ENCODE assay signal across 15 cellular contexts in the genomic region with DNA sequence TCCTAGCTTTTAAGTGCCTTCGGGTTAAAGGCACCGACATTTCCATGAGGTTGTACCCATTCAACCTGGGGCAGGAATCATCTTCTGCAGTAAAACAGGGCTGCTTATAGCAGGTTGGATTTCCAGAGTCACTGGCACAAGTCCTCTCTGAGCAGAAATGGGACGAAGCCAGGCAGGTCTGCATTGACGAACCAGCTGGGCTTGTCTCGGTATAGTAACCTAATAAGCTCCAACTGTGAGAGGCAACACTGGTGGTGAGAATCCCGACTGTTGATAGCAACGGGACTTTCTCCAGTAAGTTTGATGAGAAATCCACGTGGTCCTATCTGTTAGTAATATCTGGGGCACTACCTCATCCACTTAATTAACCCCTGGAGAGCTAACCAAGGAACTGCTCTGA.
A peak's percentile ranks its signal among the peaks of the same experiment; 100 is the strongest.
DNase-seq lines count a peak whose midpoint lies in the region; ATAC-seq, FAIRE-seq and TF ChIP-seq lines count a peak whose summit lies in the region.
"Had no signal": no experiment of that assay in that cellular context is flagged by ENCODE, and none has a peak within 500 bp of the region (broad histone marks: within the 10 kb centered on the region; RNA-seq: fewer than 3 reads in every experiment).

No MANE protein-coding gene starts in this region.

- FAIRE-seq in frontal cortex (lab: Jason Lieb, UNC): no peak
- FAIRE-seq: GM12878 had no signal

- no peaks in the 10 kb centered on the region for H3K79me2 ChIP-seq in GM23338 (replicated peaks; ENCODE audit: insufficient read depth)

- no peak overlapping the region for H3K27ac Mint-ChIP-seq in GM23338
- H3K27ac Mint-ChIP-seq: CD4-positive, alpha-beta T cell had no signal

- no peak overlapping the region for H3K4me3 Mint-ChIP-seq in GM23338
- H3K4me3 Mint-ChIP-seq: CD4-positive, alpha-beta T cell had no signal

- no peaks in the 10 kb centered on the region for H3F3A ChIP-seq in GM23338 (replicated peaks; ENCODE audit: low read depth)

- no peak overlapping the region for H3K27ac ChIP-seq in GM23338 (ENCODE audit: low read depth)
- H3K27ac ChIP-seq: C4-2B had no signal

- H3K36me3 Mint-ChIP-seq in GM23338 (ENCODE audit: low read depth): no peaks in the 10 kb centered on the region

- H3K4me2 ChIP-seq in GM23338: no peak overlapping the region

- peaks cover under 1% of the 10 kb centered on the region for H3K27me3 Mint-ChIP-seq in GM23338 (ENCODE audit: insufficient read depth, low read depth, poor library complexity)
- H3K27me3 Mint-ChIP-seq: CD4-positive, alpha-beta T cell had no signal

- H2AFZ ChIP-seq in GM23338: 0 out of 2 replicates have a peak overlapping the region, but pooled peaks have one; percentile 38

- H3K9me2 ChIP-seq in GM23338 (ENCODE audit: insufficient read depth): no peaks in the 10 kb centered on the region

- H3K4me1 Mint-ChIP-seq in GM23338: peaks cover 14% of the 10 kb centered on the region

- H3K27me3 ChIP-seq in GM23338 (ENCODE audit: insufficient read depth): no peaks in the 10 kb centered on the region

- no peak for ATAC-seq in GM23338
- ATAC-seq: GM12878 had no signal

- H3K4me1 ChIP-seq in GM23338 (ENCODE audit: insufficient read depth): 0 out of 2 replicates have a peak, but pooled peaks cover 8% of the 10 kb centered on the region
- H3K4me1 ChIP-seq: Caco-2 had no signal

- no peaks in the 10 kb centered on the region for H3K36me3 ChIP-seq in GM23338 (ENCODE audit: insufficient read depth)

- H3K9me3 Mint-ChIP-seq in GM23338: no peaks in the 10 kb centered on the region
- H3K9me3 Mint-ChIP-seq: CD4-positive, alpha-beta T cell had no signal

- peak; percentile 31 for DNase-seq in D341Med (ENCODE audit: low spot score)
- DNase-seq in GM23338 (ENCODE audit: low spot score): no peak
- DNase-seq in cerebellum (ENCODE audit: low spot score): peak; percentile 33
- DNase-seq in myocyte (ENCODE audit: low read depth): peak; percentile 9
- DNase-seq in NCI-H2196 treated with DMSO at 0.1 percent for 48 hours (lab: John Stamatoyannopoulos, UW; ENCODE audit: unreplicated experiment): no peak
- no peak for DNase-seq in GDM1 (lab: John Stamatoyannopoulos, UW)
- no peak for DNase-seq in KG1 (lab: John Stamatoyannopoulos, UW)
- DNase-seq in frontal cortex (ENCODE audit: low spot score in 2 of 2): no peak
- DNase-seq: Caco-2; CD4-positive, alpha-beta T cell; DMS153; DMS79; HCEC 1CT had no signal

- no peak for TF ChIP-seq CTCF in GM23338 (conservative IDR thresholded peaks at IDR 0.05; ENCODE audit: low read depth in 2 of 2)

- no peaks in the 10 kb centered on the region for H4K20me1 ChIP-seq in GM23338 (replicated peaks; ENCODE audit: insufficient read depth)

- no peak overlapping the region for H3K4me3 ChIP-seq in GM23338
- H3K4me3 ChIP-seq: GM12878 had no signal

TF ChIP-seq in GM23338, 12 proteins besides CTCF, POLR2A, EP300 and RAD21 (continues in another document):
- TF ChIP-seq POLR2AphosphoS5 (IDR thresholded peaks at IDR 0.05; ENCODE audit: low read depth) (no peak), NANOG (IDR thresholded peaks at IDR 0.05; ENCODE audit: borderline replicate concordance) (no peak), STAT1 (IDR thresholded peaks at IDR 0.05; ENCODE audit: unreplicated experiment) (no peak), EZH2phosphoT487 (IDR thresholded peaks at IDR 0.05; ENCODE audit: unreplicated experiment) (no peak), ZNF114 (CRISPR knock-in tag; IDR thresholded peaks at IDR 0.05) (no peak)
- TF ChIP-seq, protein P1, sequence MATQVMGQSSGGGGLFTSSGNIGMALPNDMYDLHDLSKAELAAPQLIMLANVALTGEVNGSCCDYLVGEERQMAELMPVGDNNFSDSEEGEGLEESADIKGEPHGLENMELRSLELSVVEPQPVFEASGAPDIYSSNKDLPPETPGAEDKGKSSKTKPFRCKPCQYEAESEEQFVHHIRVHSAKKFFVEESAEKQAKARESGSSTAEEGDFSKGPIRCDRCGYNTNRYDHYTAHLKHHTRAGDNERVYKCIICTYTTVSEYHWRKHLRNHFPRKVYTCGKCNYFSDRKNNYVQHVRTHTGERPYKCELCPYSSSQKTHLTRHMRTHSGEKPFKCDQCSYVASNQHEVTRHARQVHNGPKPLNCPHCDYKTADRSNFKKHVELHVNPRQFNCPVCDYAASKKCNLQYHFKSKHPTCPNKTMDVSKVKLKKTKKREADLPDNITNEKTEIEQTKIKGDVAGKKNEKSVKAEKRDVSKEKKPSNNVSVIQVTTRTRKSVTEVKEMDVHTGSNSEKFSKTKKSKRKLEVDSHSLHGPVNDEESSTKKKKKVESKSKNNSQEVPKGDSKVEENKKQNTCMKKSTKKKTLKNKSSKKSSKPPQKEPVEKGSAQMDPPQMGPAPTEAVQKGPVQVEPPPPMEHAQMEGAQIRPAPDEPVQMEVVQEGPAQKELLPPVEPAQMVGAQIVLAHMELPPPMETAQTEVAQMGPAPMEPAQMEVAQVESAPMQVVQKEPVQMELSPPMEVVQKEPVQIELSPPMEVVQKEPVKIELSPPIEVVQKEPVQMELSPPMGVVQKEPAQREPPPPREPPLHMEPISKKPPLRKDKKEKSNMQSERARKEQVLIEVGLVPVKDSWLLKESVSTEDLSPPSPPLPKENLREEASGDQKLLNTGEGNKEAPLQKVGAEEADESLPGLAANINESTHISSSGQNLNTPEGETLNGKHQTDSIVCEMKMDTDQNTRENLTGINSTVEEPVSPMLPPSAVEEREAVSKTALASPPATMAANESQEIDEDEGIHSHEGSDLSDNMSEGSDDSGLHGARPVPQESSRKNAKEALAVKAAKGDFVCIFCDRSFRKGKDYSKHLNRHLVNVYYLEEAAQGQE (IDR thresholded peaks at IDR 0.05; ENCODE audit: unreplicated experiment): no peak
- TF ChIP-seq, protein P2, sequence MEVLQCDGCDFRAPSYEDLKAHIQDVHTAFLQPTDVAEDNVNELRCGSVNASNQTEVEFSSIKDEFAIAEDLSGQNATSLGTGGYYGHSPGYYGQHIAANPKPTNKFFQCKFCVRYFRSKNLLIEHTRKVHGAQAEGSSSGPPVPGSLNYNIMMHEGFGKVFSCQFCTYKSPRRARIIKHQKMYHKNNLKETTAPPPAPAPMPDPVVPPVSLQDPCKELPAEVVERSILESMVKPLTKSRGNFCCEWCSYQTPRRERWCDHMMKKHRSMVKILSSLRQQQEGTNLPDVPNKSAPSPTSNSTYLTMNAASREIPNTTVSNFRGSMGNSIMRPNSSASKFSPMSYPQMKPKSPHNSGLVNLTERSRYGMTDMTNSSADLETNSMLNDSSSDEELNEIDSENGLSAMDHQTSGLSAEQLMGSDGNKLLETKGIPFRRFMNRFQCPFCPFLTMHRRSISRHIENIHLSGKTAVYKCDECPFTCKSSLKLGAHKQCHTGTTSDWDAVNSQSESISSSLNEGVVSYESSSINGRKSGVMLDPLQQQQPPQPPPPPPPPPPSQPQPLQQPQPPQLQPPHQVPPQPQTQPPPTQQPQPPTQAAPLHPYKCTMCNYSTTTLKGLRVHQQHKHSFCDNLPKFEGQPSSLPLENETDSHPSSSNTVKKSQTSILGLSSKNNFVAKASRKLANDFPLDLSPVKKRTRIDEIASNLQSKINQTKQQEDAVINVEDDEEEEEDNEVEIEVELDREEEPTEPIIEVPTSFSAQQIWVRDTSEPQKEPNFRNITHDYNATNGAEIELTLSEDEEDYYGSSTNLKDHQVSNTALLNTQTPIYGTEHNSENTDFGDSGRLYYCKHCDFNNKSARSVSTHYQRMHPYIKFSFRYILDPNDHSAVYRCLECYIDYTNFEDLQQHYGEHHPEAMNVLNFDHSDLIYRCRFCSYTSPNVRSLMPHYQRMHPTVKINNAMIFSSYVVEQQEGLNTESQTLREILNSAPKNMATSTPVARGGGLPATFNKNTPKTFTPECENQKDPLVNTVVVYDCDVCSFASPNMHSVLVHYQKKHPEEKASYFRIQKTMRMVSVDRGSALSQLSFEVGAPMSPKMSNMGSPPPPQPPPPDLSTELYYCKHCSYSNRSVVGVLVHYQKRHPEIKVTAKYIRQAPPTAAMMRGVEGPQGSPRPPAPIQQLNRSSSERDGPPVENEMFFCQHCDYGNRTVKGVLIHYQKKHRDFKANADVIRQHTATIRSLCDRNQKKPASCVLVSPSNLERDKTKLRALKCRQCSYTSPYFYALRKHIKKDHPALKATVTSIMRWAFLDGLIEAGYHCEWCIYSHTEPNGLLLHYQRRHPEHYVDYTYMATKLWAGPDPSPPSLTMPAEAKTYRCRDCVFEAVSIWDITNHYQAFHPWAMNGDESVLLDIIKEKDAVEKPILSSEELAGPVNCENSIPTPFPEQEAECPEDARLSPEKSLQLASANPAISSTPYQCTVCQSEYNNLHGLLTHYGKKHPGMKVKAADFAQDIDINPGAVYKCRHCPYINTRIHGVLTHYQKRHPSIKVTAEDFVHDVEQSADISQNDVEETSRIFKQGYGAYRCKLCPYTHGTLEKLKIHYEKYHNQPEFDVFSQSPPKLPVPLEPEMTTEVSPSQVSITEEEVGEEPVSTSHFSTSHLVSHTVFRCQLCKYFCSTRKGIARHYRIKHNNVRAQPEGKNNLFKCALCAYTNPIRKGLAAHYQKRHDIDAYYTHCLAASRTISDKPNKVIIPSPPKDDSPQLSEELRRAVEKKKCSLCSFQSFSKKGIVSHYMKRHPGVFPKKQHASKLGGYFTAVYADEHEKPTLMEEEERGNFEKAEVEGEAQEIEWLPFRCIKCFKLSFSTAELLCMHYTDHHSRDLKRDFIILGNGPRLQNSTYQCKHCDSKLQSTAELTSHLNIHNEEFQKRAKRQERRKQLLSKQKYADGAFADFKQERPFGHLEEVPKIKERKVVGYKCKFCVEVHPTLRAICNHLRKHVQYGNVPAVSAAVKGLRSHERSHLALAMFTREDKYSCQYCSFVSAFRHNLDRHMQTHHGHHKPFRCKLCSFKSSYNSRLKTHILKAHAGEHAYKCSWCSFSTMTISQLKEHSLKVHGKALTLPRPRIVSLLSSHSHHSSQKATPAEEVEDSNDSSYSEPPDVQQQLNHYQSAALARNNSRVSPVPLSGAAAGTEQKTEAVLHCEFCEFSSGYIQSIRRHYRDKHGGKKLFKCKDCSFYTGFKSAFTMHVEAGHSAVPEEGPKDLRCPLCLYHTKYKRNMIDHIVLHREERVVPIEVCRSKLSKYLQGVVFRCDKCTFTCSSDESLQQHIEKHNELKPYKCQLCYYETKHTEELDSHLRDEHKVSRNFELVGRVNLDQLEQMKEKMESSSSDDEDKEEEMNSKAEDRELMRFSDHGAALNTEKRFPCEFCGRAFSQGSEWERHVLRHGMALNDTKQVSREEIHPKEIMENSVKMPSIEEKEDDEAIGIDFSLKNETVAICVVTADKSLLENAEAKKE (CRISPR knock-in tag; IDR thresholded peaks at IDR 0.05): no peak
- TF ChIP-seq, protein P3, sequence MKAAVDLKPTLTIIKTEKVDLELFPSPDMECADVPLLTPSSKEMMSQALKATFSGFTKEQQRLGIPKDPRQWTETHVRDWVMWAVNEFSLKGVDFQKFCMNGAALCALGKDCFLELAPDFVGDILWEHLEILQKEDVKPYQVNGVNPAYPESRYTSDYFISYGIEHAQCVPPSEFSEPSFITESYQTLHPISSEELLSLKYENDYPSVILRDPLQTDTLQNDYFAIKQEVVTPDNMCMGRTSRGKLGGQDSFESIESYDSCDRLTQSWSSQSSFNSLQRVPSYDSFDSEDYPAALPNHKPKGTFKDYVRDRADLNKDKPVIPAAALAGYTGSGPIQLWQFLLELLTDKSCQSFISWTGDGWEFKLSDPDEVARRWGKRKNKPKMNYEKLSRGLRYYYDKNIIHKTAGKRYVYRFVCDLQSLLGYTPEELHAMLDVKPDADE (IDR thresholded peaks at IDR 0.05): no peak

Comparison
In these comparisons a context has a peak if more than half of its experiments do, and no peak if none do; other contexts are left out.
1. DNase-seq: peak in D341Med (single experiment), cerebellum (single experiment) and myocyte (single experiment); none in GM23338 (single experiment), NCI-H2196 treated with DMSO at 0.1 percent for 48 hours (single experiment), GDM1 (single experiment), KG1 (single experiment) and frontal cortex (0 of 2).